24 cellular contexts compared by ENCODE assay signal in genomic region chr3:112627419-112627818, GRCh38. TPM values are rescaled to one million over a fixed set of nuclear protein-coding genes. Genes with fewer than 3 reads are reported as not detected.
DNase-seq lines count a peak whose midpoint lies in the region; ATAC-seq and TF ChIP-seq lines count a peak whose summit lies in the region.
"Had no signal": no experiment of that assay in that cellular context is flagged by ENCODE, and none has a peak within 500 bp of the region (broad histone marks: within the 10 kb centered on the region; RNA-seq: fewer than 3 reads in every experiment).

No MANE protein-coding gene starts in this region.

- H3K27ac ChIP-seq in naive thymus-derived CD4-positive, alpha-beta T cell (ENCODE audit: low read depth, low read length): no peak overlapping the region
- H3K27ac ChIP-seq in lower lobe of right lung: no peak overlapping the region
- H3K27ac ChIP-seq: HL-60 had no signal

- peaks cover 76% of the 10 kb centered on the region for H3K4me1 Mint-ChIP-seq in chondrocyte (ENCODE audit: low read depth)
- no peaks in the 10 kb centered on the region for H3K4me1 Mint-ChIP-seq in effector memory CD8-positive, alpha-beta T cell (ENCODE audit: low read depth in 2 of 2)
- H3K4me1 Mint-ChIP-seq in naive thymus-derived CD4-positive, alpha-beta T cell: peaks cover 0 to 5% (median 0%) of the 10 kb centered on the region in 7 donors
- H3K4me1 Mint-ChIP-seq: activated B cell treated with CpG ODN at 0.5 μM for 24 hours; activated naive CD4-positive, alpha-beta T cell treated with anti-CD3 and anti-CD28 coated beads, Interleukin-2, amount 50 U/mL, for 24 hours had no signal

- TF ChIP-seq CTCF in AG10803 (conservative IDR thresholded peaks at IDR 0.05; ENCODE audit: low read length) (no peak), chondrocyte (IDR thresholded peaks at IDR 0.05) (no peak), lower lobe of right lung (IDR thresholded peaks at IDR 0.05) (no peak)

- POLR2A ChIA-PET in naive thymus-derived CD4-positive, alpha-beta T cell (lab: Charles Lee): no interaction called here

- ATAC-seq in sciatic nerve: peak; percentile 72
- no peak for ATAC-seq in activated CD4-positive, CD25-positive, alpha-beta regulatory T cell treated with anti-CD3 and anti-CD28 coated beads, Interleukin-2, amount 50 U/mL, for 24 hours
- no peak for ATAC-seq in effector memory CD8-positive, alpha-beta T cell (replicated peaks)
- ATAC-seq in naive thymus-derived CD4-positive, alpha-beta T cell: no peak
- no peak for ATAC-seq in lower lobe of right lung
- ATAC-seq: activated CD8-positive, alpha-beta T cell treated with anti-CD3 and anti-CD28 coated beads, Interleukin-2, amount 10 ng/mL, durations not matched to agents 7 days and 5 days; left colon had no signal

- H3K4me3 Mint-ChIP-seq in chondrocyte (ENCODE audit: unreplicated experiment): no peak overlapping the region
- H3K4me3 Mint-ChIP-seq in effector memory CD8-positive, alpha-beta T cell: no peak overlapping the region
- no peak overlapping the region for H3K4me3 Mint-ChIP-seq in naive thymus-derived CD4-positive, alpha-beta T cell
- H3K4me3 Mint-ChIP-seq: activated B cell treated with CpG ODN at 0.5 μM for 24 hours; activated CD8-positive, alpha-beta T cell treated with anti-CD3 and anti-CD28 coated beads, Interleukin-2, amount 10 ng/mL, durations not matched to agents 7 days and 5 days; activated naive CD4-positive, alpha-beta T cell treated with anti-CD3 and anti-CD28 coated beads, Interleukin-2, amount 50 U/mL, for 24 hours; CD4-positive, alpha-beta T cell; HFFc6; stimulated activated naive CD8-positive, alpha-beta T cell treated with anti-CD3 and anti-CD28 coated beads, Interleukin-15, Interleukin-2, amounts not matched to agents 100 ng/mL and 50 ng/mL, for 24 hours; T-helper 2 cell treated with Interferon-gamma antibody and Interleukin-4, amounts not matched to agents 5 μg/mL and 100 μg/mL, for 36 hours had no signal

- H3K9me3 Mint-ChIP-seq in chondrocyte (ENCODE audit: low read depth): no peaks in the 10 kb centered on the region
- H3K9me3 Mint-ChIP-seq in effector memory CD8-positive, alpha-beta T cell: no peaks in the 10 kb centered on the region
- no peaks in the 10 kb centered on the region for H3K9me3 Mint-ChIP-seq in naive thymus-derived CD4-positive, alpha-beta T cell
- H3K9me3 Mint-ChIP-seq: activated B cell treated with CpG ODN at 0.5 μM for 24 hours; activated naive CD4-positive, alpha-beta T cell treated with anti-CD3 and anti-CD28 coated beads, Interleukin-2, amount 50 U/mL, for 24 hours; CD4-positive, alpha-beta T cell; HFFc6; stimulated activated naive CD8-positive, alpha-beta T cell treated with anti-CD3 and anti-CD28 coated beads, Interleukin-15, Interleukin-2, amounts not matched to agents 100 ng/mL and 50 ng/mL, for 24 hours; T-helper 2 cell treated with Interferon-gamma antibody and Interleukin-4, amounts not matched to agents 5 μg/mL and 100 μg/mL, for 36 hours had no signal

- H3K36me3 ChIP-seq in naive thymus-derived CD4-positive, alpha-beta T cell (ENCODE audit: control insufficient read depth in 2 of 3, insufficient read depth in 3 of 3, low read length in 3 of 3): no peaks in the 10 kb centered on the region
- no peaks in the 10 kb centered on the region for H3K36me3 ChIP-seq in lower lobe of right lung

- intact Hi-C loops in sciatic nerve (cut with DNase I): no loop called here
- intact Hi-C loops in naive thymus-derived CD4-positive, alpha-beta T cell (cut with micrococcal nuclease): no loop called here
- intact Hi-C loops in lower lobe of right lung (cut with DNase I): no loop called here

- H3K27me3 Mint-ChIP-seq in chondrocyte (ENCODE audit: low read depth): no peaks in the 10 kb centered on the region
- peaks cover 0 to 6% of the 10 kb centered on the region in 2 donors for H3K27me3 Mint-ChIP-seq in effector memory CD8-positive, alpha-beta T cell
- H3K27me3 Mint-ChIP-seq in naive thymus-derived CD4-positive, alpha-beta T cell: peaks cover 0 to 16% (median 10%) of the 10 kb centered on the region in 5 donors
- H3K27me3 Mint-ChIP-seq: activated B cell treated with CpG ODN at 0.5 μM for 24 hours; activated naive CD4-positive, alpha-beta T cell treated with anti-CD3 and anti-CD28 coated beads, Interleukin-2, amount 50 U/mL, for 24 hours; CD4-positive, alpha-beta T cell had no signal

- peak overlapping the region; percentile 42 for H3K27ac Mint-ChIP-seq in chondrocyte (ENCODE audit: unreplicated experiment)
- H3K27ac Mint-ChIP-seq in effector memory CD8-positive, alpha-beta T cell: no peak overlapping the region
- no peak overlapping the region for H3K27ac Mint-ChIP-seq in naive thymus-derived CD4-positive, alpha-beta T cell
- H3K27ac Mint-ChIP-seq: activated B cell treated with CpG ODN at 0.5 μM for 24 hours; activated CD8-positive, alpha-beta T cell treated with anti-CD3 and anti-CD28 coated beads, Interleukin-2, amount 10 ng/mL, durations not matched to agents 7 days and 5 days; activated naive CD4-positive, alpha-beta T cell treated with anti-CD3 and anti-CD28 coated beads, Interleukin-2, amount 50 U/mL, for 24 hours; CD4-positive, alpha-beta T cell; HFFc6; stimulated activated naive CD8-positive, alpha-beta T cell treated with anti-CD3 and anti-CD28 coated beads, Interleukin-15, Interleukin-2, amounts not matched to agents 100 ng/mL and 50 ng/mL, for 24 hours; T-helper 2 cell treated with Interferon-gamma antibody and Interleukin-4, amounts not matched to agents 5 μg/mL and 100 μg/mL, for 36 hours had no signal

- H3K9me3 ChIP-seq in naive thymus-derived CD4-positive, alpha-beta T cell (ENCODE audit: control insufficient read depth in 2 of 3, low read length in 3 of 3): no peaks in the 10 kb centered on the region
- no peaks in the 10 kb centered on the region for H3K9me3 ChIP-seq in lower lobe of right lung

- H3K4me3 ChIP-seq in AG10803 (ENCODE audit: low read length): no peak overlapping the region
- H3K4me3 ChIP-seq in naive thymus-derived CD4-positive, alpha-beta T cell (ENCODE audit: low read length): no peak overlapping the region
- no peak overlapping the region for H3K4me3 ChIP-seq in lower lobe of right lung
- H3K4me3 ChIP-seq: skin epidermis had no signal

- DNase-seq in AG10803 (ENCODE audit: low read depth) (peak; percentile 51), chondrocyte (ENCODE audit: low spot score) (no peak), medulla oblongata (ENCODE audit: extremely low spot score) (peak; percentile 69), sciatic nerve (ENCODE audit: low spot score) (no peak), lower lobe of right lung (no peak)
- DNase-seq in effector memory CD8-positive, alpha-beta T cell: no peak
- DNase-seq in naive thymus-derived CD4-positive, alpha-beta T cell: no peak
- DNase-seq: activated B cell treated with CpG ODN at 0.5 μM for 24 hours; activated CD8-positive, alpha-beta T cell treated with anti-CD3 and anti-CD28 coated beads, Interleukin-2, amount 10 ng/mL, durations not matched to agents 7 days and 5 days; activated T-cell treated with anti-CD3 and anti-CD28 coated beads, Interleukin-2, amount 50 U/mL, for 48 hours; CD4-positive, alpha-beta T cell; DMS79; foreskin melanocyte; HFFc6; left colon; NCI-H1436 treated with DMSO at 0.1 percent for 48 hours; NCI-H2171 treated with DMSO at 0.1 percent for 48 hours; occipital lobe had no signal

- H3K4me1 ChIP-seq in naive thymus-derived CD4-positive, alpha-beta T cell (ENCODE audit: control insufficient read depth in 2 of 2, insufficient read depth in 2 of 2, low read length in 2 of 2): no peaks in the 10 kb centered on the region
- no peaks in the 10 kb centered on the region for H3K4me1 ChIP-seq in lower lobe of right lung

- H3K36me3 Mint-ChIP-seq in chondrocyte (ENCODE audit: low read depth): peaks cover 39% of the 10 kb centered on the region
- H3K36me3 Mint-ChIP-seq in effector memory CD8-positive, alpha-beta T cell (ENCODE audit: insufficient read depth): no peaks in the 10 kb centered on the region
- H3K36me3 Mint-ChIP-seq in naive thymus-derived CD4-positive, alpha-beta T cell: no peaks in the 10 kb centered on the region
- H3K36me3 Mint-ChIP-seq: activated naive CD4-positive, alpha-beta T cell treated with anti-CD3 and anti-CD28 coated beads, Interleukin-2, amount 50 U/mL, for 24 hours had no signal

- CTCF ChIA-PET in naive thymus-derived CD4-positive, alpha-beta T cell (lab: Charles Lee): no interaction called here

- H3K27me3 ChIP-seq in naive thymus-derived CD4-positive, alpha-beta T cell (ENCODE audit: control insufficient read depth in 2 of 2, insufficient read depth in 2 of 2, low read length in 2 of 2): no peaks in the 10 kb centered on the region
- H3K27me3 ChIP-seq in lower lobe of right lung (ENCODE audit: low read depth): no peaks in the 10 kb centered on the region

RNA-seq across cellular contexts. Expression of gene CCDC80, which starts 13.5 kb away (rescaled TPM):
- total RNA-seq in chondrocyte (1,151 to 1,607 TPM (median 1,574 TPM) in 3 replicates), sciatic nerve (143 TPM), lower lobe of right lung (148 TPM)
- under 1 TPM in 2 of 5 experiments, not detected in 3; 0.05 to 0.12 TPM for total RNA-seq in naive thymus-derived CD4-positive, alpha-beta T cell
- polyA plus RNA-seq in naive thymus-derived CD4-positive, alpha-beta T cell: under 1 TPM in 1 of 2 donors, not detected in 1; 0.08 TPM
- total RNA-seq: activated B cell treated with CpG ODN at 0.5 μM for 24 hours; activated CD8-positive, alpha-beta T cell treated with anti-CD3 and anti-CD28 coated beads, Interleukin-2, amount 10 ng/mL, durations not matched to agents 7 days and 5 days; CD4-positive, alpha-beta T cell had no signal

Comparison
In these comparisons a context has a peak if more than half of its experiments do, and no peak if none do; other contexts are left out.
1. DNase-seq: peak in AG10803 (single experiment) and medulla oblongata (single experiment); none in chondrocyte (single experiment), sciatic nerve (single experiment), effector memory CD8-positive, alpha-beta T cell (0 of 3), naive thymus-derived CD4-positive, alpha-beta T cell (0 of 9) and lower lobe of right lung (single experiment).
2. RNA of gene CCDC80, which starts 13.5 kb away (total RNA-seq): 1,151 to 1,607 TPM in chondrocyte, 148 TPM in lower lobe of right lung (single experiment) and 143 TPM in sciatic nerve (single experiment); 0.05 to 0.12 TPM in naive thymus-derived CD4-positive, alpha-beta T cell; every median in the first group is over 100 times any median in the second.